ENCODE assay signal across 8 cellular contexts in genomic region chr3:40524571-40525285, GRCh38. TPM values are rescaled to one million over a fixed set of nuclear protein-coding genes. Genes with fewer than 3 reads are reported as not detected.
DNase-seq lines count a peak whose midpoint lies in the region; ATAC-seq, FAIRE-seq and TF ChIP-seq lines count a peak whose summit lies in the region.

ZNF621 (plus strand) TSS chr3:40524960; CDS start chr3:40525841, 881 bp downstream.

- no peak for FAIRE-seq in D721Med (lab: Jason Lieb, UNC)

- H3K36me3 ChIP-seq in mucosa of stomach (ENCODE audit: control insufficient read depth, insufficient read depth, low read length) = peaks cover 5% of the 10 kb centered on the region

- peak; percentile 87 for DNase-seq in D721Med (ENCODE audit: insufficient read length, low spot score)
- DNase-seq in HT-29 (ENCODE audit: low spot score) = peak; percentile 84
- DNase-seq in OCI-M1 (lab: John Stamatoyannopoulos, UW) = peak; percentile 93
- peak; percentile 84 for DNase-seq in activated T-cell treated with anti-CD3 and anti-CD28 coated beads for 48 hours (ENCODE audit: low read depth)
- DNase-seq in erythroblast (lab: John Stamatoyannopoulos, UW) = peak; percentile 94
- peak; percentile 69 to 70 for DNase-seq in stimulated activated CD8-positive, alpha-beta memory T cell treated with anti-CD3 and anti-CD28 coated beads, Interleukin-7, amount 100 ng/mL, for 1 hour (ENCODE audit: low read depth in 2 of 2)

- H3K4me1 ChIP-seq in mucosa of stomach (ENCODE audit: control insufficient read depth, insufficient read depth, low read length) = peaks cover 19% of the 10 kb centered on the region

- TF ChIP-seq POLR2A in erythroblast (IDR thresholded peaks at IDR 0.05; ENCODE audit: low read length) = peak; percentile 93

- no peak for TF ChIP-seq CTCF in D721Med (IDR thresholded peaks at IDR 0.05; ENCODE audit: insufficient read depth, missing control alignments)

- H3K27me3 ChIP-seq in mucosa of stomach (ENCODE audit: control insufficient read depth, insufficient read depth, low read length) = no peaks in the 10 kb centered on the region

- H3K9ac ChIP-seq in mucosa of stomach (ENCODE audit: low read length) = peak within 1 kb of the TSS; percentile 100

- H3K9me3 ChIP-seq in mucosa of stomach (ENCODE audit: control insufficient read depth, low read length) = no peaks in the 10 kb centered on the region

- H3K4me3 ChIP-seq in mucosa of stomach (ENCODE audit: low read length) = peak within 1 kb of the TSS; percentile 76

- peak; percentile 97 for ATAC-seq in GM21360 (IDR thresholded peaks at IDR 0.05; ENCODE audit: unreplicated experiment)

RNA-seq across cellular contexts. Expression of gene ZNF621, which starts in this region (rescaled TPM):
- 5.7 and 5.9 TPM in 2 replicates for total RNA-seq in HT-29 (2014; rRNA removed; shearing (Covaris generic))

Comparison
In these comparisons a context has a peak if more than half of its experiments do, and no peak if none do; other contexts are left out.
1. Peak in every context shown above with its lines: DNase-seq, ATAC-seq and H3K4me3 ChIP-seq.